Comparison of ENCODE assay signal across 27 cellular contexts in the genomic region with DNA sequence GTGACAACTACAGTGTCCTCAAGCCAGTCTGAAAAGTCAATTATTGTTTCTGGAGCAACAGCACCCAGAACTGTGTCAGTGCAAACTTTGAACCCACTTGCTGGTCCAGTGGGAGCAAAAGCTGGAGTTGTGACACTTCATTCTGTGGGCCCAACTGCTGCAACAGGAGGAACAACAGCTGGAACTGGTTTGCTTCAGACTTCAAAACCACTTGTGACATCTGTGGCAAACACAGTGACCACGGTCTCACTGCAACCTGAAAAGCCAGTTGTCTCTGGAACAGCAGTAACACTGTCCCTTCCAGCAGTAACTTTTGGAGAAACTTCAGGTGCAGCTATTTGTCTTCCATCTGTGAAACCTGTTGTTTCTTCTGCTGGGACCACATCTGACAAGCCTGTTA. TPM values are rescaled to one million over a fixed set of nuclear protein-coding genes. Genes with fewer than 3 reads are reported as not detected.
DNase-seq lines count a peak whose midpoint lies in the region; ATAC-seq, FAIRE-seq and TF ChIP-seq lines count a peak whose summit lies in the region.
"Had no signal": no experiment of that assay in that cellular context is flagged by ENCODE, and none has a peak within 500 bp of the region (broad histone marks: within the 10 kb centered on the region; RNA-seq: fewer than 3 reads in every experiment).

No MANE protein-coding gene starts in this region.

- H3K36me3 ChIP-seq in HepG2 (replicated peaks in 1 of 2; ENCODE audit: control insufficient read depth in 1 of 2, insufficient read depth in 2 of 2, low read length in 2 of 2), result no peaks in the 10 kb centered on the region
- no peaks in the 10 kb centered on the region for H3K36me3 ChIP-seq in right lobe of liver
- H3K36me3 ChIP-seq in KMS-11 (ENCODE audit: insufficient read depth), result peaks cover 22% of the 10 kb centered on the region; the same call in 1 of the 2 replicates
- H3K36me3 ChIP-seq: adrenal gland had no signal

- H2AFZ ChIP-seq in HepG2 (ENCODE audit: low read length) (no peak overlapping the region), KMS-11 (ENCODE audit: low read depth) (no peak overlapping the region)

- no peak overlapping the region for H3K9ac ChIP-seq in HepG2 (ENCODE audit: insufficient read depth, low read depth, low read length)
- no peak overlapping the region for H3K9ac ChIP-seq in KMS-11

- in situ Hi-C loops in HepG2 (cut with HindIII; ENCODE audit: extremely low pct_ligation_motif_present, low pct_unique_long_range_greater_than_20kb), result no loop called here

- TF ChIP-seq POLR2A in HepG2 (IDR thresholded peaks at IDR 0.05; ENCODE audit: insufficient read depth in 1 of 2, low read depth in 2 of 2, low read length in 2 of 2) (no peak), right lobe of liver (IDR thresholded peaks at IDR 0.05) (no peak)

- H3K9me3 ChIP-seq in HepG2 (ENCODE audit: low read length), result no peaks in the 10 kb centered on the region
- H3K9me3 ChIP-seq in right lobe of liver, result no peaks in the 10 kb centered on the region
- H3K9me3 ChIP-seq: A549, adrenal gland, gastrocnemius medialis, psoas muscle, suprapubic skin had no signal

- H3K4me2 ChIP-seq in HepG2 (ENCODE audit: low read depth, low read length) (no peak overlapping the region), KMS-11 (no peak overlapping the region; the same call in 1 of the 2 replicates)
- H3K4me2 ChIP-seq: A549 had no signal

- peak; percentile 39 for FAIRE-seq in HepG2 (lab: Jason Lieb, UNC)
- FAIRE-seq: A549, TTC549 had no signal

- POLR2A ChIA-PET in HepG2 (lab: Yijun Ruan, JAX), result no interaction called here

- no peak for TF ChIP-seq RAD21 in HepG2 (CRISPR knock-in tag; IDR thresholded peaks at IDR 0.05)

- H4K20me1 ChIP-seq in HepG2 (ENCODE audit: insufficient read depth, low read length) (no peaks in the 10 kb centered on the region), KMS-11 (ENCODE audit: insufficient read depth) (no peaks in the 10 kb centered on the region)

- intact Hi-C loops in HepG2 (cut with micrococcal nuclease; ENCODE audit: unreplicated experiment) (no loop called here), right lobe of liver (cut with DNase I) (no loop called here), left colon (cut with DNase I, micrococcal nuclease) (no loop called here)

- peak; percentile 69 for ATAC-seq in HepG2
- ATAC-seq in right lobe of liver, result no peak
- ATAC-seq in esophagus mucosa, result peak; percentile 52
- no peak for ATAC-seq in left colon
- ATAC-seq: A549; gastrocnemius medialis; PC-3; psoas muscle; stimulated activated naive B cell treated with anti-CD40 and anti-IgM and Interleukin-4, amounts not matched to agents 10 μg/mL and 1 μg/mL and 100 μg/mL, for 72 hours had no signal

- CTCF ChIA-PET in HepG2 (lab: Yijun Ruan, JAX; ENCODE audit: low intra/inter-chr PET ratio, low total read pairs), result no interaction called here

- TF ChIP-seq CTCF in HepG2 (CRISPR knock-in tag; IDR thresholded peaks at IDR 0.05) (no peak), right lobe of liver (IDR thresholded peaks at IDR 0.05) (no peak), KMS-11 (conservative IDR thresholded peaks at IDR 0.05; ENCODE audit: low read depth, low read length) (no peak)

- DNase-seq in HepG2 (ENCODE audit: low spot score), result no peak
- DNase-seq in right lobe of liver, result no peak
- no peak for DNase-seq in NCI-H2029 treated with DMSO at 0.1 percent for 48 hours (lab: John Stamatoyannopoulos, UW)
- no peak for DNase-seq in left colon
- DNase-seq in activated T-cell treated with anti-CD3 and anti-CD28 coated beads for 4 hours, result no peak
- DNase-seq in stimulated activated CD4-positive, alpha-beta T cell treated with anti-CD3 and anti-CD28 coated beads, Interleukin-4, amount 100 ng/mL, for 4 hours, result no peak
- DNase-seq: activated CD4-positive, CD25-positive, alpha-beta regulatory T cell; activated naive CD4-positive, alpha-beta T cell treated with Interleukin-2 at 50 U/mL for 16 hours; adrenal gland; CD4-positive, alpha-beta T cell; dermis blood vessel endothelial cell; gastrocnemius medialis; H9; NCI-H1105 treated with DMSO at 0.1 percent for 48 hours; NCI-H1930; NCI-H524; nucleus accumbens; PC-3; psoas muscle; stimulated activated CD4-positive, alpha-beta T cell treated with anti-CD3 and anti-CD28 coated beads, Interleukin-4, amount 100 ng/mL, for 24 hours; stimulated activated naive B cell treated with anti-CD40 and anti-IgM and Interleukin-4, amounts not matched to agents 10 μg/mL and 1 μg/mL and 100 μg/mL, for 72 hours had no signal

- H3K4me1 ChIP-seq in HepG2 (ENCODE audit: insufficient read depth, low read length), result peaks cover 8% of the 10 kb centered on the region; the same call in 1 of the 2 replicates
- H3K4me1 ChIP-seq in right lobe of liver, result no peaks in the 10 kb centered on the region
- H3K4me1 ChIP-seq in KMS-11 (ENCODE audit: low read depth, poor library complexity, severe bottlenecking), result peaks cover 91% of the 10 kb centered on the region
- H3K4me1 ChIP-seq: A549, adrenal gland, gastrocnemius medialis, psoas muscle, suprapubic skin had no signal

- no TSS peak for BruUV-seq in HepG2 (replicated peaks; lab: Mats Ljungman, UMichigan)

- H3K27me3 ChIP-seq in HepG2 (ENCODE audit: control insufficient read depth in 1 of 2, insufficient read depth in 2 of 2, low read length in 2 of 2) (no peaks in the 10 kb centered on the region), right lobe of liver (no peaks in the 10 kb centered on the region), KMS-11 (ENCODE audit: insufficient read depth, low read depth) (no peaks in the 10 kb centered on the region)
- H3K27me3 ChIP-seq: adrenal gland, gastrocnemius medialis, suprapubic skin had no signal

- no peak overlapping the region for H3K4me3 ChIP-seq in HepG2 (replicated peaks in 1 of 3; ENCODE audit: insufficient read depth in 1 of 3, low read depth in 2 of 3, low read length in 3 of 3)
- H3K4me3 ChIP-seq in right lobe of liver, result no peak overlapping the region
- no peak overlapping the region for H3K4me3 ChIP-seq in KMS-11 (IDR thresholded peaks at IDR 0.05; ENCODE audit: insufficient read depth, low read depth, low read length)
- H3K4me3 ChIP-seq: A549, adrenal gland, gastrocnemius medialis, psoas muscle, SK-N-MC, suprapubic skin had no signal

- H3K27ac ChIP-seq in HepG2 (ENCODE audit: extremely low read length, insufficient read depth, low read length) (no peak overlapping the region), right lobe of liver (no peak overlapping the region), KMS-11 (peak overlapping the region; percentile 36; the same call in 1 of the 2 replicates)
- H3K27ac ChIP-seq: A549, adrenal gland, gastrocnemius medialis, psoas muscle, SK-N-MC, suprapubic skin had no signal

- H3K79me2 ChIP-seq in HepG2 (ENCODE audit: insufficient read depth, low read length) (no peaks in the 10 kb centered on the region), KMS-11 (ENCODE audit: insufficient read depth, low read depth) (peaks cover 47% of the 10 kb centered on the region)

- 38% methylated on average over 1 of the region's 1 CpG for WGBS in HepG2 (ENCODE audit: low lambda C conversion rate)
- no CpG with 5 or more reads among the region's 1 CpG for WGBS in right lobe of liver (ENCODE audit: insufficient coverage, low coverage, low lambda C conversion rate, missing lambda C conversion rate)

- TF ChIP-seq EP300 in HepG2 (IDR thresholded peaks at IDR 0.05; ENCODE audit: low read depth in 2 of 2, low read length in 2 of 2), result no peak
- TF ChIP-seq EP300 in HepG2 (CRISPR knock-in tag; IDR thresholded peaks at IDR 0.05; ENCODE audit: borderline replicate concordance), result no peak

TF ChIP-seq in HepG2, 621 proteins besides CTCF, POLR2A, EP300 and RAD21:
- 0 out of 2 replicates have a peak, but pooled peaks have one; percentile 37 for TF ChIP-seq HNF4A (CRISPR knock-in tag; IDR thresholded peaks at IDR 0.05)
- no peak for TF ChIP-seq KMT2A (CRISPR knock-in tag; IDR thresholded peaks at IDR 0.05)
- no peak for TF ChIP-seq ZBTB3 (CRISPR knock-in tag; IDR thresholded peaks at IDR 0.05; ENCODE audit: borderline replicate concordance, low read depth)
- TF ChIP-seq ZNF225 (CRISPR knock-in tag; IDR thresholded peaks at IDR 0.05), result no peak
- 0 out of 2 replicates have a peak, but pooled peaks have one; percentile 1 for TF ChIP-seq CEBPB (IDR thresholded peaks at IDR 0.05; ENCODE audit: borderline replicate concordance, low read depth, low read length)
TF ChIP-seq in HepG2: peak in this region for 2.

RNA-seq across cellular contexts. Expression of a gene that starts 59.8 kb away (rescaled TPM):
- total RNA-seq in HepG2 (2016; rRNA removed; fragmentation: Illumina TruSeq; extraction: Trizol) (3.8 and 3.9 TPM in 2 replicates), right lobe of liver (under 1 TPM; 0.09 to 0.44 (median 0.31) TPM), esophagus mucosa (3.3 TPM), left colon (1 to 10 TPM; 2.6 to 3.2 TPM)
- 2.1 and 2.6 TPM in 2 replicates for total RNA-seq in HepG2 (2016; cell fraction: cytosol; rRNA removed; fragmentation: Illumina TruSeq; extraction: Trizol; ENCODE audit: low read depth)
- total RNA-seq in HepG2 (2016; cell fraction: insoluble cytoplasmic fraction; rRNA removed; fragmentation: Illumina TruSeq; extraction: Trizol), result 3.6 and 3.7 TPM in 2 replicates
- total RNA-seq in HepG2 (2016; cell fraction: membrane; rRNA removed; fragmentation: Illumina TruSeq; extraction: Trizol), result 2.8 and 2.9 TPM in 2 replicates
- 4.1 and 4.4 TPM in 2 replicates for total RNA-seq in HepG2 (2016; cell fraction: nucleus; rRNA removed; fragmentation: Illumina TruSeq; extraction: Trizol)
- polyA plus RNA-seq in HepG2 (2011; rRNA removed), result 2.0 and 2.2 TPM in 2 replicates
- 1.1 and 1.4 TPM in 2 replicates for polyA plus RNA-seq in HepG2 (2011; cell fraction: cytosol; rRNA removed)
- 1.9 and 2.1 TPM in 2 replicates for polyA plus RNA-seq in HepG2 (2011; cell fraction: nucleus; rRNA removed)
- 1.9 and 2.0 TPM in 2 replicates for polyA plus RNA-seq in HepG2 (2012)
- polyA plus RNA-seq in HepG2 (2016; cell fraction: cytosol; fragmentation: Illumina TruSeq; extraction: Trizol; ENCODE audit: low read depth), result 0.09 and 0.10 TPM in 2 replicates
- polyA plus RNA-seq in HepG2 (2016; cell fraction: insoluble cytoplasmic fraction; fragmentation: Illumina TruSeq; extraction: Trizol; ENCODE audit: low read depth), result 2.5 and 3.2 TPM in 2 replicates
- polyA plus RNA-seq in HepG2 (2016; cell fraction: membrane; fragmentation: Illumina TruSeq; extraction: Trizol; ENCODE audit: low read depth), result 0.68 and 0.81 TPM in 2 replicates
- polyA plus RNA-seq in HepG2 (2016; cell fraction: nucleus; fragmentation: Illumina TruSeq; extraction: Trizol; ENCODE audit: insufficient read depth, low read depth), result 2.3 and 2.4 TPM in 2 replicates
- polyA minus RNA-seq in HepG2 (2011; rRNA and poly(A)+ RNA removed; ENCODE audit: low replicate concordance), result 3.0 and 16.9 TPM in 2 replicates
- 1.9 and 3.3 TPM in 2 replicates for polyA minus RNA-seq in HepG2 (2011; cell fraction: cytosol; rRNA and poly(A)+ RNA removed)
- 7.6 and 9.2 TPM in 2 replicates for polyA minus RNA-seq in HepG2 (2011; cell fraction: nucleus; rRNA and poly(A)+ RNA removed)

Comparison
In these comparisons a context has a peak if more than half of its experiments do, and no peak if none do; other contexts are left out.
1. ATAC-seq: peak in HepG2 (single experiment) and esophagus mucosa (single experiment); none in right lobe of liver (0 of 4) and left colon (single experiment).